Comparison of ENCODE assay signal across 8 cellular contexts in genomic region chr17:20156196-20157077, GRCh38.
DNase-seq lines count a peak whose midpoint lies in the region; ATAC-seq and TF ChIP-seq lines count a peak whose summit lies in the region.

No MANE protein-coding gene starts in this region.

- POLR2A ChIA-PET in BJ (lab: Charles Lee) (no interaction called here), SK-N-SH (lab: Yijun Ruan, JAX) (no interaction called here)

- H3K4me3 ChIP-seq in BJ (ENCODE audit: low read depth, low read length) = peak overlapping the region; percentile 68
- H3K4me3 ChIP-seq in SK-N-SH (ENCODE audit: low read depth in 2 of 2, low read length in 1 of 2) = peak overlapping the region; percentile 75 to 79
- H3K4me3 ChIP-seq in lung = peak overlapping the region; percentile 51

- H3K36me3 ChIP-seq in BJ (ENCODE audit: control insufficient read depth, insufficient read depth, low read length) (no peaks in the 10 kb centered on the region), SK-N-SH (replicated peaks in 1 of 2; ENCODE audit: control insufficient read depth in 1 of 2, insufficient read depth in 2 of 2, low read length in 1 of 2) (no peaks in the 10 kb centered on the region), lung (ENCODE audit: control insufficient read depth in 2 of 2, insufficient read depth in 2 of 2, low read length in 2 of 2) (no peaks in the 10 kb centered on the region)

- peak overlapping the region; percentile 57 for H3K27ac Mint-ChIP-seq in stimulated activated naive CD8-positive, alpha-beta T cell treated with anti-CD3 and anti-CD28 coated beads, Interleukin-15, Interleukin-2, amounts not matched to agents 100 ng/mL and 50 ng/mL, for 24 hours

- no peak for TF ChIP-seq RAD21 in SK-N-SH (IDR thresholded peaks at IDR 0.05; ENCODE audit: low read length)

- H3K9me2 ChIP-seq in SK-N-SH = no peaks in the 10 kb centered on the region

- peaks cover 3% of the 10 kb centered on the region for H3F3A ChIP-seq in SK-N-SH (replicated peaks; ENCODE audit: insufficient read depth)

- H4K20me1 ChIP-seq in SK-N-SH (ENCODE audit: insufficient read depth) = no peaks in the 10 kb centered on the region

- peaks cover 3% of the 10 kb centered on the region; the same call in 1 of the 2 replicates for H3K27me3 ChIP-seq in BJ (ENCODE audit: control insufficient read depth, insufficient read depth, low read length)
- no peaks in the 10 kb centered on the region for H3K27me3 ChIP-seq in SK-N-SH (ENCODE audit: insufficient read depth)
- no peaks in the 10 kb centered on the region for H3K27me3 ChIP-seq in lung (ENCODE audit: control insufficient read depth, insufficient read depth)

- H3K9me3 ChIP-seq in SK-N-SH = no peaks in the 10 kb centered on the region
- no peaks in the 10 kb centered on the region for H3K9me3 ChIP-seq in lung (ENCODE audit: control insufficient read depth in 2 of 2, insufficient read depth in 1 of 2, low read length in 1 of 2)

- H3K9me3 Mint-ChIP-seq in stimulated activated naive CD8-positive, alpha-beta T cell treated with anti-CD3 and anti-CD28 coated beads, Interleukin-15, Interleukin-2, amounts not matched to agents 100 ng/mL and 50 ng/mL, for 24 hours = no peaks in the 10 kb centered on the region

- H3K9ac ChIP-seq in SK-N-SH = peak overlapping the region; percentile 62

- DNase-seq in BJ (ENCODE audit: low read depth) (no peak), SK-N-SH (peak; percentile 76), dermis blood vessel endothelial cell (peak; percentile 10), lung (ENCODE audit: low spot score) (peak; percentile 59), GDM1 (lab: John Stamatoyannopoulos, UW) (no peak)

- H3K79me2 ChIP-seq in SK-N-SH (ENCODE audit: insufficient read depth) = peaks cover 41% of the 10 kb centered on the region

- H3K27ac ChIP-seq in SK-N-SH (ENCODE audit: low read depth in 2 of 2, low read length in 1 of 2) (peak overlapping the region; percentile 23 to 48), lung (ENCODE audit: low read depth in 1 of 2, low read length in 1 of 2) (peak overlapping the region in 1 of 2 donors; percentile 84)

- CTCF ChIA-PET in BJ (lab: Yijun Ruan, JAX) (interaction anchor here (0.7 to 1.7 kb wide), 3 partner anchors 8 to 163 kb away, joined by 3 to 4 read pairs (median 3); no protein-coding TSS in a partner anchor), SK-N-SH (lab: Yijun Ruan, JAX) (interaction anchor here (0.6 to 1.5 kb wide), 4 partner anchors 13 to 70 kb away, joined by 3 to 5 read pairs (median 5); no protein-coding TSS in a partner anchor)

- H3K4me1 ChIP-seq in SK-N-SH (ENCODE audit: control insufficient read depth in 1 of 2, insufficient read depth in 2 of 2, low read depth in 1 of 2, low read length in 1 of 2) (peaks cover 6 to 8% of the 10 kb centered on the region in 2 experiments; a peak in 1 of 4 replicates), lung (ENCODE audit: control insufficient read depth in 2 of 2, insufficient read depth in 2 of 2, low read length in 2 of 2) (peaks cover 0 to 5% of the 10 kb centered on the region in 2 donors)

- 11% methylated on average over 19 of the region's 73 CpGs for WGBS in SK-N-SH (ENCODE audit: low lambda C conversion rate)
- 2% methylated on average over 66 to 73 of the region's 73 CpGs for WGBS in lung, 2 donors

- H3K27me3 Mint-ChIP-seq in stimulated activated naive CD8-positive, alpha-beta T cell treated with anti-CD3 and anti-CD28 coated beads, Interleukin-15, Interleukin-2, amounts not matched to agents 100 ng/mL and 50 ng/mL, for 24 hours = peaks cover 13% of the 10 kb centered on the region

- H3K36me3 Mint-ChIP-seq in stimulated activated naive CD8-positive, alpha-beta T cell treated with anti-CD3 and anti-CD28 coated beads, Interleukin-15, Interleukin-2, amounts not matched to agents 100 ng/mL and 50 ng/mL, for 24 hours (ENCODE audit: low read depth) = no peaks in the 10 kb centered on the region

- no peak for TF ChIP-seq CTCF in BJ (IDR thresholded peaks at IDR 0.05; ENCODE audit: insufficient read depth, low read depth, low read length)
- no peak for TF ChIP-seq CTCF in SK-N-SH (IDR thresholded peaks at IDR 0.05)
- no peak for TF ChIP-seq CTCF in lung (IDR thresholded peaks at IDR 0.05; ENCODE audit: control extremely low read depth, extremely low read depth)

- TF ChIP-seq EP300 in SK-N-SH (IDR thresholded peaks at IDR 0.05; ENCODE audit: borderline replicate concordance in 1 of 2, low read depth in 1 of 2, low read length in 1 of 2) = no peak

- peak; percentile 22 for ATAC-seq in GM19043 (IDR thresholded peaks at IDR 0.05; ENCODE audit: low read depth, unreplicated experiment)
- peak; percentile 18 for ATAC-seq in HG03196 (IDR thresholded peaks at IDR 0.05; ENCODE audit: unreplicated experiment)
- peak; percentile 63 for ATAC-seq in lung (ENCODE audit: insufficient read depth, low FRiP score)

- peaks cover 5% of the 10 kb centered on the region for H3K4me1 Mint-ChIP-seq in stimulated activated naive CD8-positive, alpha-beta T cell treated with anti-CD3 and anti-CD28 coated beads, Interleukin-15, Interleukin-2, amounts not matched to agents 100 ng/mL and 50 ng/mL, for 24 hours (ENCODE audit: low read depth)

- H3K4me3 Mint-ChIP-seq in stimulated activated naive CD8-positive, alpha-beta T cell treated with anti-CD3 and anti-CD28 coated beads, Interleukin-15, Interleukin-2, amounts not matched to agents 100 ng/mL and 50 ng/mL, for 24 hours = peak overlapping the region; percentile 80

- H2AFZ ChIP-seq in SK-N-SH (ENCODE audit: low read depth) = peak overlapping the region; percentile 94

- peak overlapping the region; percentile 86 for H3K4me2 ChIP-seq in SK-N-SH

TF ChIP-seq in SK-N-SH, 30 proteins besides CTCF, POLR2A, EP300 and RAD21:
- no peak for TF ChIP-seq TCF12 (IDR thresholded peaks at IDR 0.05)
- TF ChIP-seq SIN3A (IDR thresholded peaks at IDR 0.05; ENCODE audit: borderline replicate concordance, low read depth, low read length) = no peak
- peak; percentile 13; the same call in 1 of the 2 replicates for TF ChIP-seq USF1 (IDR thresholded peaks at IDR 0.05; ENCODE audit: borderline replicate concordance, low read depth)
- TF ChIP-seq POLR2AphosphoS5 (IDR thresholded peaks at IDR 0.05; ENCODE audit: low read depth, low read length) = no peak
- TF ChIP-seq TAF1 (IDR thresholded peaks at IDR 0.05; ENCODE audit: borderline replicate concordance, low read depth, low read length) = peak; percentile 3; the same call in 1 of the 2 replicates
- TF ChIP-seq FOXM1 (IDR thresholded peaks at IDR 0.05; ENCODE audit: low read depth) = no peak

Comparison
In these comparisons a context has a peak if more than half of its experiments do, and no peak if none do; other contexts are left out.
1. DNase-seq: peak in SK-N-SH (single experiment), dermis blood vessel endothelial cell (single experiment) and lung (single experiment); none in BJ (single experiment) and GDM1 (single experiment).
2. Peak in every context shown above with its lines, with median percentiles within 50 percentile points of each other: H3K4me3 ChIP-seq and ATAC-seq.